8 cellular contexts compared by ENCODE assay signal in genomic region chr6:79704200-79704599, GRCh38.
"Had no signal": no experiment of that assay in that cellular context is flagged by ENCODE, and none has a peak within 500 bp of the region (broad histone marks: within the 10 kb centered on the region; RNA-seq: fewer than 3 reads in every experiment).

No MANE protein-coding gene starts in this region.

- H3K4me1 ChIP-seq: HAP-1 had no signal

- H3K9me3 ChIP-seq: HAP-1 had no signal

- H3K36me3 Mint-ChIP-seq: IgD-negative memory B cell had no signal

- H3K36me3 ChIP-seq: HAP-1 had no signal

- DNase-seq: H7, HFFc6, KG1 had no signal

- H3K4me3 Mint-ChIP-seq: GM23338, HFFc6, IgD-negative memory B cell had no signal

- H3K27ac ChIP-seq: HL-60 had no signal

- H3K4me2 ChIP-seq: GM23338 had no signal

- H3K9me3 Mint-ChIP-seq: GM23338, HFFc6 had no signal

- H3K4me3 ChIP-seq: GM23338, HAP-1 had no signal

- H3K4me1 Mint-ChIP-seq: IgD-negative memory B cell had no signal

- H3K27ac Mint-ChIP-seq: GM23338, HFFc6, IgD-negative memory B cell had no signal

- ATAC-seq: GM23338, HCT116 had no signal

- H2AFZ ChIP-seq: GM23338 had no signal
